In the genomic region with DNA sequence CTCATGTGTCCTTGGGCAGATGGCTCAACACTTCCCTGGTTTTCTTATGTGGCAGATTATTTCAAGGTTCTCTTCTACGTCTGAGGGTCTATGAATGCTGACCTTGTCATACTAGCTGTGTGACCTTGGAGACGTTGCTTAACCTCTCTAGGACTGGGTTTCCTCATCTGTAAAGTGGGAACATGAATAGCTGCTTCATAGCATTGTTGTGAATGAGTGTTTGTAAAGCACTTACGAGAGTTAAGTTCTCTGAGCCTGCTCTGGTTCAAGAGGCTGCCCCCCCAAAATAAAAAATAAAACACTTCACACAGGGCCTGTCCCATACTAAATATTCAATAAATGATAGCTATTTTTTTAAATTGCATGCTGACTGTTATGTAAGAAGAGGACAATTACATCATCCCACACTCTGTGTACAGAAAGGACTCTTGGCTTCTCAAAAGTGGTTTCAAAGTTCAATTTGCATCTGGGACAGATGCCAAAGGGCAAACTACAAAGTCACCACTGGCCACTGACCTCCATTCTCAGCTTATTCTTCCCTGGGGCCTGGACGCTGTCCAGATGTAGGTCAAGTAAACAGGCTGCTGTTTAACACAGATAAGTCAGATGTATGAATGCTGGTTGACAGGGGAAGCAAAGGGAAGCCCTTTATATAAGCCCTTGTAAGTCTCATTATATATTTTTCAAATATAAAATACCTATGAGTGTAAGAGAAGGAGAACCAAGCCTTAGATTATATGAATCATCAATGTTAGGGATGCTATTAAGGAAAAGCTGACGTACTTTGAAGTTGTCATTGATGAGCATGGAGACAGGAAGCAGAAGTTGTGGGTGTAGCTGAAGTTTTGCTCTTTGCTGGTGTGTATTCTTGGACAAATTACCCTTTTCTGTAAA, we compare ENCODE assay signal across 9 cellular contexts. TPM values are rescaled to one million over a fixed set of nuclear protein-coding genes. Genes with fewer than 3 reads are reported as not detected.
A peak's percentile ranks its signal among the peaks of the same experiment; 100 is the strongest.
DNase-seq lines count a peak whose midpoint lies in the region; ATAC-seq, FAIRE-seq and TF ChIP-seq lines count a peak whose summit lies in the region.
"Had no signal": no experiment of that assay in that cellular context is flagged by ENCODE, and none has a peak within 500 bp of the region (broad histone marks: within the 10 kb centered on the region; RNA-seq: fewer than 3 reads in every experiment).

No MANE protein-coding gene starts in this region.

- no peak overlapping the region for H3K4me2 ChIP-seq in mammary epithelial cell (ENCODE audit: insufficient read depth, low read depth, low read length)

- no peak overlapping the region for H3K27ac Mint-ChIP-seq in MCF 10A (ENCODE audit: low read depth, unreplicated experiment)

- no peak for TF ChIP-seq POLR2A in right lobe of liver (IDR thresholded peaks at IDR 0.05)

- TF ChIP-seq CTCF in MCF 10A (IDR thresholded peaks at IDR 0.05; ENCODE audit: unreplicated experiment) = no peak
- TF ChIP-seq CTCF in mammary epithelial cell (conservative IDR thresholded peaks at IDR 0.05 in 1 of 2, IDR thresholded peaks at IDR 0.05 in 1 of 2; ENCODE audit: extremely low read depth in 1 of 2, insufficient read depth in 1 of 2, low read depth in 1 of 2, low read length in 2 of 2) = no peak
- no peak for TF ChIP-seq CTCF in choroid plexus epithelial cell (conservative IDR thresholded peaks at IDR 0.05; ENCODE audit: low read depth, low read length)
- no peak for TF ChIP-seq CTCF in right lobe of liver (IDR thresholded peaks at IDR 0.05)

- no peaks in the 10 kb centered on the region for H3K79me2 ChIP-seq in mammary epithelial cell (ENCODE audit: insufficient read depth, low read length)

- no peaks in the 10 kb centered on the region for H3K27me3 ChIP-seq in mammary epithelial cell (ENCODE audit: insufficient read depth, low read length)
- no peaks in the 10 kb centered on the region for H3K27me3 ChIP-seq in right lobe of liver
- H3K27me3 ChIP-seq in aorta (ENCODE audit: control insufficient read depth in 1 of 2, insufficient read depth in 2 of 2, low read length in 1 of 2) = no peaks in the 10 kb centered on the region

- H3K27me3 Mint-ChIP-seq in MCF 10A (ENCODE audit: insufficient read depth, unreplicated experiment) = peaks cover 23% of the 10 kb centered on the region

- H3K36me3 ChIP-seq in mammary epithelial cell (ENCODE audit: insufficient read depth, low read length) (no peaks in the 10 kb centered on the region), right lobe of liver (no peaks in the 10 kb centered on the region), aorta (ENCODE audit: control insufficient read depth in 1 of 2, insufficient read depth in 2 of 2, low read length in 1 of 2) (no peaks in the 10 kb centered on the region)

- in situ Hi-C loops in mammary epithelial cell (cut with MboI; ENCODE audit: low sequenced_read_pairs in 2 of 2) = no loop called here

- POLR2A ChIA-PET in MCF 10A (lab: Yijun Ruan, JAX) = interaction anchor here (0.6 to 3.0 kb wide), 7 partner anchors 8 to 85 kb away, joined by 3 to 31 read pairs (median 6); a partner anchor contains a TSS

- no peak overlapping the region for H2AFZ ChIP-seq in mammary epithelial cell (ENCODE audit: low read depth, low read length)

- no peak for FAIRE-seq in GM19239 (lab: Jason Lieb, UNC)

- H4K20me1 ChIP-seq in mammary epithelial cell (ENCODE audit: insufficient read depth, low read length) = no peaks in the 10 kb centered on the region

- DNase-seq in MCF 10A (ENCODE audit: unreplicated experiment) (peak; percentile 80), mammary epithelial cell (no peak), choroid plexus epithelial cell (ENCODE audit: low read depth) (peak; percentile 95), right lobe of liver (peak; percentile 86 to 96 (median 90)), aorta (peak in 1 of 2 donors; percentile 59), GM19239 (ENCODE audit: insufficient read length, low spot score) (no peak)
- DNase-seq in stimulated activated CD4-positive, alpha-beta T cell treated with anti-CD3 and anti-CD28 coated beads, Interleukin-4, amount 100 ng/mL, for 24 hours = no peak

- ATAC-seq in right lobe of liver = peak; percentile 89 to 93 (median 90)
- ATAC-seq in aorta (ENCODE audit: low FRiP score) = peak; percentile 48
- no peak for ATAC-seq in GM21367 (IDR thresholded peaks at IDR 0.05; ENCODE audit: unreplicated experiment)

- H3K4me1 Mint-ChIP-seq in MCF 10A (ENCODE audit: insufficient read depth, unreplicated experiment) = no peaks in the 10 kb centered on the region

- H3K9ac ChIP-seq in mammary epithelial cell (ENCODE audit: insufficient read depth, low read length) = no peak overlapping the region

- H3K27ac ChIP-seq in mammary epithelial cell (ENCODE audit: insufficient read depth, low read depth, low read length) = no peak overlapping the region
- H3K27ac ChIP-seq in right lobe of liver = peak overlapping the region; percentile 72 to 87 (median 81)
- no peak overlapping the region for H3K27ac ChIP-seq in aorta (ENCODE audit: low read depth in 1 of 2, low read length in 2 of 2)

- no TSS peak for BruUV-seq in MCF 10A (replicated peaks; lab: Mats Ljungman, UMichigan)
- BruUV-seq in mammary epithelial cell (replicated peaks; lab: Mats Ljungman, UMichigan) = no TSS peak

- H3K36me3 Mint-ChIP-seq in MCF 10A (ENCODE audit: insufficient read depth, unreplicated experiment) = no peaks in the 10 kb centered on the region

- no peaks in the 10 kb centered on the region for H3K9me3 Mint-ChIP-seq in MCF 10A (ENCODE audit: unreplicated experiment)

- intact Hi-C loops in MCF 10A (cut with micrococcal nuclease) (no loop called here), mammary epithelial cell (cut with micrococcal nuclease) (loop anchor here (5.0 kb wide), 1 partner anchor 38 kb away; a partner anchor contains a TSS), right lobe of liver (cut with DNase I) (no loop called here), aorta (cut with DNase I) (no loop called here)

- 80% methylated on average over 5 of the region's 5 CpGs for WGBS in mammary epithelial cell (ENCODE audit: low coverage, missing lambda C conversion rate)
- 0% methylated on average over 4 of the region's 5 CpGs for WGBS in right lobe of liver (ENCODE audit: insufficient coverage, low coverage, low lambda C conversion rate, missing lambda C conversion rate)
- WGBS in aorta, 2 donors = 59 to 70% methylated on average over 5 of the region's 5 CpGs

- CTCF ChIA-PET in MCF 10A (lab: Yijun Ruan, JAX) = interaction anchor here (0.6 to 3.2 kb wide), 5 partner anchors 11 to 381 kb away, joined by 3 to 28 read pairs (median 5); no protein-coding TSS in a partner anchor
- CTCF ChIA-PET in mammary epithelial cell (lab: Charles Lee; ENCODE audit: low non-redundant PET) = no interaction called here

- H3K9me3 ChIP-seq in mammary epithelial cell (replicated peaks; ENCODE audit: insufficient read depth, low read length) (no peaks in the 10 kb centered on the region), right lobe of liver (no peaks in the 10 kb centered on the region), aorta (ENCODE audit: control insufficient read depth, low read length) (no peaks in the 10 kb centered on the region)

- H3K4me1 ChIP-seq in mammary epithelial cell (ENCODE audit: insufficient read depth, low read length) (no peaks in the 10 kb centered on the region), right lobe of liver (peaks cover 0 to 35% (median 19%) of the 10 kb centered on the region in 4 donors), aorta (ENCODE audit: control insufficient read depth in 1 of 2, insufficient read depth in 2 of 2, low read length in 2 of 2) (no peaks in the 10 kb centered on the region)

- H3K4me3 ChIP-seq in mammary epithelial cell (replicated peaks in 1 of 3; ENCODE audit: insufficient read depth in 1 of 3, low read depth in 2 of 3, low read length in 3 of 3) = no peak overlapping the region
- no peak overlapping the region for H3K4me3 ChIP-seq in choroid plexus epithelial cell (ENCODE audit: low read depth, low read length)
- no peak overlapping the region for H3K4me3 ChIP-seq in right lobe of liver
- H3K4me3 ChIP-seq in aorta (ENCODE audit: low read length in 2 of 2) = no peak overlapping the region

- no peak overlapping the region for H3K4me3 Mint-ChIP-seq in MCF 10A (ENCODE audit: unreplicated experiment)

- dilution Hi-C loops in mammary epithelial cell (cut with HindIII; ENCODE audit: low sequenced_read_pairs) = no loop called here

RNA-seq across cellular contexts. Expression of a gene that starts 15.4 kb away (rescaled TPM):
- total RNA-seq in MCF 10A (2022) (95.3 and 112 TPM in 2 replicates), mammary epithelial cell (100 to 1,000 TPM in 1 of 2 donors, 10 to 100 TPM in 1; 55.7 to 102 TPM), right lobe of liver (10 to 100 TPM; 22.2 to 34.9 (median 28.4) TPM), aorta (100 to 1,000 TPM; 110 to 135 TPM)
- polyA plus RNA-seq in mammary epithelial cell (49.4 TPM), aorta (10 to 100 TPM; 52.3 to 79.3 TPM)
- polyA minus RNA-seq in mammary epithelial cell = 36.7 TPM

RNA-seq across cellular contexts. Expression of a gene that starts 22.7 kb away (rescaled TPM):
- total RNA-seq in MCF 10A (2022) (not detected in 2 replicates), mammary epithelial cell (under 1 TPM; under 0.01 to 0.38 TPM), right lobe of liver (not detected), aorta (not detected)
- polyA plus RNA-seq in mammary epithelial cell (0.07 TPM), aorta (not detected)
- polyA minus RNA-seq in mammary epithelial cell = 1.6 TPM
- total RNA-seq: osteocyte had no signal

RNA-seq across cellular contexts. Expression of a gene that starts 37.3 kb away (rescaled TPM):
- total RNA-seq in MCF 10A (2022) (3,179 and 3,524 TPM in 2 replicates), mammary epithelial cell (1,000 to 10,000 TPM; 1,799 to 2,054 TPM), right lobe of liver (1,000 to 10,000 TPM in 2 of 6 experiments, 100 to 1,000 TPM in 4; 467 to 1,753 (median 509) TPM), aorta (1,000 to 10,000 TPM; 1,055 to 1,238 TPM)
- polyA plus RNA-seq in mammary epithelial cell (3,047 TPM), aorta (1,000 to 10,000 TPM; 3,230 to 6,952 TPM)
- polyA minus RNA-seq in mammary epithelial cell = 984 TPM

Comparison
In these comparisons a context has a peak if more than half of its experiments do, and no peak if none do; other contexts are left out.
1. DNase-seq: peak in MCF 10A (single experiment), choroid plexus epithelial cell (single experiment) and right lobe of liver (3 of 3); none in mammary epithelial cell (single experiment), GM19239 (single experiment) and stimulated activated CD4-positive, alpha-beta T cell treated with anti-CD3 and anti-CD28 coated beads, Interleukin-4, amount 100 ng/mL, for 24 hours (single experiment).
2. H3K27ac ChIP-seq: peak in right lobe of liver (3 of 3); none in mammary epithelial cell (single experiment) and aorta (0 of 2).